ENCODE assay signal across 1 cellular context in the genomic region with DNA sequence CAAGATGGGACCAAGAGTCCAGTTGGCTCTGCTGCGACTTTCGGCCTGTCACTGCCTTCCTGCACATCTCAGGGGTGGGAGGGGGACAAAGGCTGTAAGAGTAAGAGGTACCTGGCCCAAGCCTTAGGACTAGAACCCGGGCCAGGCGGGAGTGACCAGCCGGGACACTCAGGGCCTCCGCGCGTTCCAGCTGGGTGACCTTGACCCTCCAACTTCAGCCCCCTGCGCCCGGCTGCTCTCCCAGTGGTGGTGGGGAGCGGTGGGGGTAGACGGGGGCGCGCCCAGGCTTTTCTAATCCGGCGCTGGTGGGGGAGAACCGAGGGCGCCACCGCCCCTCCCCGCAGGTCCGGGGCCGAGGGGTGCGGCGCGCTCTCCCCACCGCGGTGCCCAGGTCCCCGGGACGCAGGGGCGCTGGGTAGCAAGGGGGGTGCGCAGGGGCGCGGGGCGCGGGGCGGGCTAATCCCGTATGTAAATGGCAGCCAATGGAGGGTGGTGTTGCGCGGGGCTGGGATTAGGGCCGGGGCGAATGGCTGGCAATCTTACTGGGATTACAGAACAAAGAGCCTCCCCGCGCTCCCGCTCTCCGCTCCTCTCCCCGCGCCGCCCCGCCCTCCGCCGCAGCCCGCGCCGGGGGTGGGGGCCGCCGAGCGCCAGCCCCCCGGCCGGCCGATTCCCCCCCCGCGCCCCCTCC.
A peak's percentile ranks its signal among the peaks of the same experiment; 100 is the strongest.
TF ChIP-seq lines count a peak whose summit lies in the region.

GTF2IRD1 (plus strand) TSS at position 586 of the 691 bp plus-strand sequence. CDS start 54,175 bp downstream, outside the sequence.

TF ChIP-seq in HepG2, 621 proteins besides CTCF, POLR2A, EP300 and RAD21 (continued from another document and continues in another):
- TF ChIP-seq ZNF770 (CRISPR knock-in tag; IDR thresholded peaks at IDR 0.05): peak; percentile 35; the same call in 1 of the 2 replicates
- 0 out of 2 replicates have a peak, but pooled peaks have one; percentile 31 for TF ChIP-seq ZNF740 (CRISPR knock-in tag; IDR thresholded peaks at IDR 0.05)
- TF ChIP-seq CEBPZ (IDR thresholded peaks at IDR 0.05; ENCODE audit: low read length): no peak
- TF ChIP-seq KDM2A (CRISPR knock-in tag; IDR thresholded peaks at IDR 0.05; ENCODE audit: borderline replicate concordance, low read depth): peak; percentile 40; the same call in 1 of the 2 replicates
- TF ChIP-seq ZNF788 (CRISPR knock-in tag; IDR thresholded peaks at IDR 0.05; ENCODE audit: borderline replicate concordance): peak; percentile 45; the same call in 1 of the 2 replicates
- TF ChIP-seq TCF7 (IDR thresholded peaks at IDR 0.05; ENCODE audit: low read depth): peak; percentile 39; the same call in 1 of the 2 replicates
- TF ChIP-seq, protein P1, sequence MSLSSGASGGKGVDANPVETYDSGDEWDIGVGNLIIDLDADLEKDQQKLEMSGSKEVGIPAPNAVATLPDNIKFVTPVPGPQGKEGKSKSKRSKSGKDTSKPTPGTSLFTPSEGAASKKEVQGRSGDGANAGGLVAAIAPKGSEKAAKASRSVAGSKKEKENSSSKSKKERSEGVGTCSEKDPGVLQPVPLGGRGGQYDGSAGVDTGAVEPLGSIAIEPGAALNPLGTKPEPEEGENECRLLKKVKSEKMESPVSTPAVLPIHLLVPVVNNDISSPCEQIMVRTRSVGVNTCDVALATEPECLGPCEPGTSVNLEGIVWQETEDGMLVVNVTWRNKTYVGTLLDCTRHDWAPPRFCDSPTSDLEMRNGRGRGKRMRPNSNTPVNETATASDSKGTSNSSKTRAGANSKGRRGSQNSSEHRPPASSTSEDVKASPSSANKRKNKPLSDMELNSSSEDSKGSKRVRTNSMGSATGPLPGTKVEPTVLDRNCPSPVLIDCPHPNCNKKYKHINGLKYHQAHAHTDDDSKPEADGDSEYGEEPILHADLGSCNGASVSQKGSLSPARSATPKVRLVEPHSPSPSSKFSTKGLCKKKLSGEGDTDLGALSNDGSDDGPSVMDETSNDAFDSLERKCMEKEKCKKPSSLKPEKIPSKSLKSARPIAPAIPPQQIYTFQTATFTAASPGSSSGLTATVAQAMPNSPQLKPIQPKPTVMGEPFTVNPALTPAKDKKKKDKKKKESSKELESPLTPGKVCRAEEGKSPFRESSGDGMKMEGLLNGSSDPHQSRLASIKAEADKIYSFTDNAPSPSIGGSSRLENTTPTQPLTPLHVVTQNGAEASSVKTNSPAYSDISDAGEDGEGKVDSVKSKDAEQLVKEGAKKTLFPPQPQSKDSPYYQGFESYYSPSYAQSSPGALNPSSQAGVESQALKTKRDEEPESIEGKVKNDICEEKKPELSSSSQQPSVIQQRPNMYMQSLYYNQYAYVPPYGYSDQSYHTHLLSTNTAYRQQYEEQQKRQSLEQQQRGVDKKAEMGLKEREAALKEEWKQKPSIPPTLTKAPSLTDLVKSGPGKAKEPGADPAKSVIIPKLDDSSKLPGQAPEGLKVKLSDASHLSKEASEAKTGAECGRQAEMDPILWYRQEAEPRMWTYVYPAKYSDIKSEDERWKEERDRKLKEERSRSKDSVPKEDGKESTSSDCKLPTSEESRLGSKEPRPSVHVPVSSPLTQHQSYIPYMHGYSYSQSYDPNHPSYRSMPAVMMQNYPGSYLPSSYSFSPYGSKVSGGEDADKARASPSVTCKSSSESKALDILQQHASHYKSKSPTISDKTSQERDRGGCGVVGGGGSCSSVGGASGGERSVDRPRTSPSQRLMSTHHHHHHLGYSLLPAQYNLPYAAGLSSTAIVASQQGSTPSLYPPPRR (CRISPR knock-in tag; IDR thresholded peaks at IDR 0.05; ENCODE audit: borderline replicate concordance): peak; percentile 19; the same call in 1 of the 2 replicates
- TF ChIP-seq SOX6 (IDR thresholded peaks at IDR 0.05): no peak
- no peak; the same call in 1 of the 2 replicates for TF ChIP-seq SOX6 (CRISPR knock-in tag; IDR thresholded peaks at IDR 0.05)
- TF ChIP-seq NFYC (CRISPR knock-in tag; IDR thresholded peaks at IDR 0.05): peak; percentile 80
- TF ChIP-seq ZMAT3 (CRISPR knock-in tag; conservative IDR thresholded peaks at IDR 0.05): no peak
- TF ChIP-seq SKI (IDR thresholded peaks at IDR 0.05; ENCODE audit: partially characterized antibody): peak; percentile 11
- TF ChIP-seq ZFX (CRISPR knock-in tag; IDR thresholded peaks at IDR 0.05; ENCODE audit: low read depth): peak; percentile 64
- TF ChIP-seq REPIN1 (CRISPR knock-in tag; IDR thresholded peaks at IDR 0.05; ENCODE audit: borderline replicate concordance, low read depth): 0 out of 2 replicates have a peak, but pooled peaks have one; percentile 56
- no peak for TF ChIP-seq HOXA3 (CRISPR knock-in tag; IDR thresholded peaks at IDR 0.05)
- TF ChIP-seq ETV6 (CRISPR knock-in tag; conservative IDR thresholded peaks at IDR 0.05): no peak
- 0 out of 2 replicates have a peak, but pooled peaks have one; percentile 23 for TF ChIP-seq ESRRA (CRISPR knock-in tag; IDR thresholded peaks at IDR 0.05; ENCODE audit: low read depth)
- no peak; the same call in 1 of the 2 replicates for TF ChIP-seq MAZ (IDR thresholded peaks at IDR 0.05; ENCODE audit: borderline replicate concordance, low read depth, low read length)
- TF ChIP-seq MAZ (CRISPR knock-in tag; IDR thresholded peaks at IDR 0.05; ENCODE audit: low read depth): peak; percentile 60
- TF ChIP-seq ATF7-NPFF (CRISPR knock-in tag; IDR thresholded peaks at IDR 0.05; ENCODE audit: low read depth): peak; percentile 18; the same call in 1 of the 2 replicates
- peak; percentile 43; the same call in 1 of the 2 replicates for TF ChIP-seq MYC (CRISPR knock-in tag; IDR thresholded peaks at IDR 0.05; ENCODE audit: borderline replicate concordance)
- peak; percentile 67 for TF ChIP-seq POLR2G (IDR thresholded peaks at IDR 0.05; ENCODE audit: low read depth, low read length)
- no peak for TF ChIP-seq NFRKB (IDR thresholded peaks at IDR 0.05)
- TF ChIP-seq, protein P2, sequence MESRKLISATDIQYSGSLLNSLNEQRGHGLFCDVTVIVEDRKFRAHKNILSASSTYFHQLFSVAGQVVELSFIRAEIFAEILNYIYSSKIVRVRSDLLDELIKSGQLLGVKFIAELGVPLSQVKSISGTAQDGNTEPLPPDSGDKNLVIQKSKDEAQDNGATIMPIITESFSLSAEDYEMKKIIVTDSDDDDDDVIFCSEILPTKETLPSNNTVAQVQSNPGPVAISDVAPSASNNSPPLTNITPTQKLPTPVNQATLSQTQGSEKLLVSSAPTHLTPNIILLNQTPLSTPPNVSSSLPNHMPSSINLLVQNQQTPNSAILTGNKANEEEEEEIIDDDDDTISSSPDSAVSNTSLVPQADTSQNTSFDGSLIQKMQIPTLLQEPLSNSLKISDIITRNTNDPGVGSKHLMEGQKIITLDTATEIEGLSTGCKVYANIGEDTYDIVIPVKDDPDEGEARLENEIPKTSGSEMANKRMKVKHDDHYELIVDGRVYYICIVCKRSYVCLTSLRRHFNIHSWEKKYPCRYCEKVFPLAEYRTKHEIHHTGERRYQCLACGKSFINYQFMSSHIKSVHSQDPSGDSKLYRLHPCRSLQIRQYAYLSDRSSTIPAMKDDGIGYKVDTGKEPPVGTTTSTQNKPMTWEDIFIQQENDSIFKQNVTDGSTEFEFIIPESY (CRISPR knock-in tag; IDR thresholded peaks at IDR 0.05): no peak
- TF ChIP-seq IRF2 (CRISPR knock-in tag; IDR thresholded peaks at IDR 0.05): no peak
- TF ChIP-seq, protein P3, sequence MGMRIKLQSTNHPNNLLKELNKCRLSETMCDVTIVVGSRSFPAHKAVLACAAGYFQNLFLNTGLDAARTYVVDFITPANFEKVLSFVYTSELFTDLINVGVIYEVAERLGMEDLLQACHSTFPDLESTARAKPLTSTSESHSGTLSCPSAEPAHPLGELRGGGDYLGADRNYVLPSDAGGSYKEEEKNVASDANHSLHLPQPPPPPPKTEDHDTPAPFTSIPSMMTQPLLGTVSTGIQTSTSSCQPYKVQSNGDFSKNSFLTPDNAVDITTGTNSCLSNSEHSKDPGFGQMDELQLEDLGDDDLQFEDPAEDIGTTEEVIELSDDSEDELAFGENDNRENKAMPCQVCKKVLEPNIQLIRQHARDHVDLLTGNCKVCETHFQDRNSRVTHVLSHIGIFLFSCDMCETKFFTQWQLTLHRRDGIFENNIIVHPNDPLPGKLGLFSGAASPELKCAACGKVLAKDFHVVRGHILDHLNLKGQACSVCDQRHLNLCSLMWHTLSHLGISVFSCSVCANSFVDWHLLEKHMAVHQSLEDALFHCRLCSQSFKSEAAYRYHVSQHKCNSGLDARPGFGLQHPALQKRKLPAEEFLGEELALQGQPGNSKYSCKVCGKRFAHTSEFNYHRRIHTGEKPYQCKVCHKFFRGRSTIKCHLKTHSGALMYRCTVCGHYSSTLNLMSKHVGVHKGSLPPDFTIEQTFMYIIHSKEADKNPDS (CRISPR knock-in tag; IDR thresholded peaks at IDR 0.05): no peak
- TF ChIP-seq KAT7 (CRISPR knock-in tag; IDR thresholded peaks at IDR 0.05; ENCODE audit: borderline replicate concordance): peak; percentile 40; the same call in 1 of the 2 replicates
- TF ChIP-seq ZNF446 (CRISPR knock-in tag; IDR thresholded peaks at IDR 0.05): no peak
- TF ChIP-seq AKAP8 (CRISPR knock-in tag; IDR thresholded peaks at IDR 0.05): no peak
- peak; percentile 77 for TF ChIP-seq NR2C2 (CRISPR knock-in tag; IDR thresholded peaks at IDR 0.05; ENCODE audit: borderline replicate concordance)
- 0 out of 2 replicates have a peak, but pooled peaks have one; percentile 11 for TF ChIP-seq ZNF746 (CRISPR knock-in tag; IDR thresholded peaks at IDR 0.05)
- 0 out of 2 replicates have a peak, but pooled peaks have one; percentile 49 for TF ChIP-seq TBX2 (CRISPR knock-in tag; IDR thresholded peaks at IDR 0.05; ENCODE audit: borderline replicate concordance)
- peak; percentile 80 for TF ChIP-seq NFYB (CRISPR knock-in tag; IDR thresholded peaks at IDR 0.05)
- TF ChIP-seq CCDC6 (CRISPR knock-in tag; IDR thresholded peaks at IDR 0.05): no peak
- TF ChIP-seq RXRA (CRISPR knock-in tag; IDR thresholded peaks at IDR 0.05): peak; percentile 66; the same call in 1 of the 2 replicates
- peak; percentile 45; the same call in 1 of the 2 replicates for TF ChIP-seq ZNF768 (CRISPR knock-in tag; IDR thresholded peaks at IDR 0.05)
- TF ChIP-seq ZNF430 (CRISPR knock-in tag; IDR thresholded peaks at IDR 0.05): 0 out of 2 replicates have a peak, but pooled peaks have one; percentile 22
- TF ChIP-seq, protein P4, sequence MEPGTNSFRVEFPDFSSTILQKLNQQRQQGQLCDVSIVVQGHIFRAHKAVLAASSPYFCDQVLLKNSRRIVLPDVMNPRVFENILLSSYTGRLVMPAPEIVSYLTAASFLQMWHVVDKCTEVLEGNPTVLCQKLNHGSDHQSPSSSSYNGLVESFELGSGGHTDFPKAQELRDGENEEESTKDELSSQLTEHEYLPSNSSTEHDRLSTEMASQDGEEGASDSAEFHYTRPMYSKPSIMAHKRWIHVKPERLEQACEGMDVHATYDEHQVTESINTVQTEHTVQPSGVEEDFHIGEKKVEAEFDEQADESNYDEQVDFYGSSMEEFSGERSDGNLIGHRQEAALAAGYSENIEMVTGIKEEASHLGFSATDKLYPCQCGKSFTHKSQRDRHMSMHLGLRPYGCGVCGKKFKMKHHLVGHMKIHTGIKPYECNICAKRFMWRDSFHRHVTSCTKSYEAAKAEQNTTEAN (CRISPR knock-in tag; conservative IDR thresholded peaks at IDR 0.05): no peak
